Comparison of ENCODE assay signal across 19 cellular contexts in genomic region chr2:98746426-98746825, GRCh38.
"Had no signal": no experiment of that assay in that cellular context is flagged by ENCODE, and none has a peak within 500 bp of the region (broad histone marks: within the 10 kb centered on the region; RNA-seq: fewer than 3 reads in every experiment).

No MANE protein-coding gene starts in this region.

- H3K36me3 Mint-ChIP-seq: mesothelial cell of epicardium, naive B cell had no signal

- H3K4me3 ChIP-seq: coronary artery, dorsolateral prefrontal cortex, esophagus muscularis mucosa, gastroesophageal sphincter, heart right ventricle, left lung, lower lobe of right lung, mucosa of descending colon had no signal

- H3K27ac Mint-ChIP-seq: mesothelial cell of epicardium, naive B cell had no signal

- H3K9me3 ChIP-seq: esophagus muscularis mucosa, gastroesophageal sphincter, heart right ventricle, left lung, lower lobe of right lung, mucosa of descending colon had no signal

- DNase-seq: dermis blood vessel endothelial cell; dorsolateral prefrontal cortex; effector CD4-positive, alpha-beta T cell; effector memory CD4-positive, alpha-beta T cell; foreskin keratinocyte; heart right ventricle; hippocampal formation; left cardiac atrium; left lung; left ventricle myocardium superior; lower lobe of right lung; mesenchymal stem cell; mucosa of descending colon; naive B cell; naive thymus-derived CD8-positive, alpha-beta T cell had no signal

- ATAC-seq: foreskin keratinocyte; gastroesophageal sphincter; heart right ventricle; left cardiac atrium; left lung; left ventricle myocardium superior; lower lobe of right lung; mucosa of descending colon; naive thymus-derived CD8-positive, alpha-beta T cell had no signal

- H3K4me3 Mint-ChIP-seq: mesothelial cell of epicardium; naive B cell; naive thymus-derived CD8-positive, alpha-beta T cell had no signal

- H3K27me3 Mint-ChIP-seq: naive thymus-derived CD8-positive, alpha-beta T cell had no signal

- H3K9me3 Mint-ChIP-seq: mesothelial cell of epicardium had no signal

- H3K36me3 ChIP-seq: esophagus muscularis mucosa, gastroesophageal sphincter, heart right ventricle, left lung, lower lobe of right lung had no signal

- H3K4me1 ChIP-seq: foreskin keratinocyte, gastroesophageal sphincter had no signal

- H3K27ac ChIP-seq: coronary artery, dorsolateral prefrontal cortex, esophagus muscularis mucosa, foreskin keratinocyte, gastroesophageal sphincter, heart right ventricle, left lung, lower lobe of right lung had no signal
